Comparison of ENCODE assay signal across 8 cellular contexts in genomic region chr20:31602779-31603441, GRCh38. TPM values are rescaled to one million over a fixed set of nuclear protein-coding genes. Genes with fewer than 3 reads are reported as not detected.
DNase-seq lines count a peak whose midpoint lies in the region; FAIRE-seq and TF ChIP-seq lines count a peak whose summit lies in the region.
"Had no signal": no experiment of that assay in that cellular context is flagged by ENCODE, and none has a peak within 500 bp of the region (broad histone marks: within the 10 kb centered on the region; RNA-seq: fewer than 3 reads in every experiment).

No MANE protein-coding gene starts in this region.

- H3K27me3 Mint-ChIP-seq in activated T-helper 2 cell treated with anti-CD3 and anti-CD28 coated beads, Interferon-gamma antibody, Interleukin-2, Interleukin-4, amounts not matched to agents 10 μg/mL and 5 μg/mL and 100 μg/mL, durations not matched to agents 14 hours and 24 hours and 36 hours (ENCODE audit: low read depth): peaks cover 37% of the 10 kb centered on the region

- DNase-seq in GM13977 (ENCODE audit: low spot score) (peak; percentile 85), H54 (ENCODE audit: insufficient read length, low spot score) (no peak), NOMO-1 (lab: John Stamatoyannopoulos, UW; ENCODE audit: unreplicated experiment in 2 of 2) (peak; percentile 67 to 85), cortex of kidney (lab: John Stamatoyannopoulos, UW) (no peak), NCI-H1048 (lab: John Stamatoyannopoulos, UW) (no peak)
- DNase-seq in activated T-helper 2 cell treated with anti-CD3 and anti-CD28 coated beads, Interferon-gamma antibody, Interleukin-2, Interleukin-4, amounts not matched to agents 10 μg/mL and 5 μg/mL and 100 μg/mL, durations not matched to agents 14 hours and 24 hours and 36 hours (ENCODE audit: low spot score): peak; percentile 43

- intact Hi-C loops in activated T-helper 2 cell treated with anti-CD3 and anti-CD28 coated beads, Interferon-gamma antibody, Interleukin-2, Interleukin-4, amounts not matched to agents 10 μg/mL and 5 μg/mL and 100 μg/mL, durations not matched to agents 14 hours and 24 hours and 36 hours (cut with micrococcal nuclease): no loop called here

- no peak for TF ChIP-seq RAD21 in liver (IDR thresholded peaks at IDR 0.05)

- H3K36me3 Mint-ChIP-seq in activated T-helper 2 cell treated with anti-CD3 and anti-CD28 coated beads, Interferon-gamma antibody, Interleukin-2, Interleukin-4, amounts not matched to agents 10 μg/mL and 5 μg/mL and 100 μg/mL, durations not matched to agents 14 hours and 24 hours and 36 hours (ENCODE audit: low read depth): no peaks in the 10 kb centered on the region

- peak overlapping the region; percentile 17 for H3K4me3 Mint-ChIP-seq in activated T-helper 2 cell treated with anti-CD3 and anti-CD28 coated beads, Interferon-gamma antibody, Interleukin-2, Interleukin-4, amounts not matched to agents 10 μg/mL and 5 μg/mL and 100 μg/mL, durations not matched to agents 14 hours and 24 hours and 36 hours (ENCODE audit: low read depth)

- peak; percentile 33 for FAIRE-seq in H54 (lab: Jason Lieb, UNC)
- FAIRE-seq: colon had no signal

- no peak overlapping the region for H3K4me3 ChIP-seq in liver (ENCODE audit: low read depth in 1 of 3, low read length in 3 of 3)

- no peaks in the 10 kb centered on the region for H3K9me3 Mint-ChIP-seq in activated T-helper 2 cell treated with anti-CD3 and anti-CD28 coated beads, Interferon-gamma antibody, Interleukin-2, Interleukin-4, amounts not matched to agents 10 μg/mL and 5 μg/mL and 100 μg/mL, durations not matched to agents 14 hours and 24 hours and 36 hours

- TF ChIP-seq POLR2A in H54 (IDR thresholded peaks at IDR 0.05; ENCODE audit: low read depth, low read length): no peak

- no peak overlapping the region for H3K9ac ChIP-seq in liver (ENCODE audit: low read depth in 1 of 2, low read length in 2 of 2)

- peaks cover 0 to 1% (median 0%) of the 10 kb centered on the region in 4 donors for H3K36me3 ChIP-seq in liver (ENCODE audit: control insufficient read depth in 4 of 4, insufficient read depth in 3 of 4, low read depth in 1 of 4, low read length in 3 of 4)

- H3K27me3 ChIP-seq in liver (ENCODE audit: control insufficient read depth in 4 of 4, insufficient read depth in 4 of 4, low read length in 3 of 4): no peaks in the 10 kb centered on the region

- H3K27ac Mint-ChIP-seq in activated T-helper 2 cell treated with anti-CD3 and anti-CD28 coated beads, Interferon-gamma antibody, Interleukin-2, Interleukin-4, amounts not matched to agents 10 μg/mL and 5 μg/mL and 100 μg/mL, durations not matched to agents 14 hours and 24 hours and 36 hours: no peak overlapping the region

- peaks cover 0 to 28% (median 14%) of the 10 kb centered on the region in 4 donors for H3K4me1 ChIP-seq in liver (ENCODE audit: control insufficient read depth in 4 of 4, insufficient read depth in 4 of 4, low read length in 3 of 4)

- TF ChIP-seq CTCF in GM13977 (IDR thresholded peaks at IDR 0.05; ENCODE audit: extremely low read depth, insufficient read depth, missing control alignments): no peak
- no peak for TF ChIP-seq CTCF in liver (IDR thresholded peaks at IDR 0.05; ENCODE audit: low read depth, low read length, missing input control)

- H3K27ac ChIP-seq in liver (ENCODE audit: low read depth in 1 of 2, low read length in 2 of 2): peak overlapping the region; percentile 31 to 44

- H3K4me1 Mint-ChIP-seq in activated T-helper 2 cell treated with anti-CD3 and anti-CD28 coated beads, Interferon-gamma antibody, Interleukin-2, Interleukin-4, amounts not matched to agents 10 μg/mL and 5 μg/mL and 100 μg/mL, durations not matched to agents 14 hours and 24 hours and 36 hours (ENCODE audit: low read depth): peaks cover 23% of the 10 kb centered on the region

- H3K9me3 ChIP-seq in liver (ENCODE audit: control insufficient read depth in 4 of 4, low read length in 3 of 4): no peaks in the 10 kb centered on the region

- 77% methylated on average over 17 of the region's 17 CpGs for WGBS in liver

- in situ Hi-C loops in GM13977 (cut with MboI; ENCODE audit: low pct_unique_long_range_greater_than_20kb, low sequenced_read_pairs, unreplicated experiment): no loop called here

TF ChIP-seq in liver, 16 proteins besides CTCF, POLR2A, EP300 and RAD21:
- TF ChIP-seq EGR1 (IDR thresholded peaks at IDR 0.05; ENCODE audit: low read depth in 2 of 2): no peak
- TF ChIP-seq, protein P1, sequence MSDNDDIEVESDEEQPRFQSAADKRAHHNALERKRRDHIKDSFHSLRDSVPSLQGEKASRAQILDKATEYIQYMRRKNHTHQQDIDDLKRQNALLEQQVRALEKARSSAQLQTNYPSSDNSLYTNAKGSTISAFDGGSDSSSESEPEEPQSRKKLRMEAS (IDR thresholded peaks at IDR 0.05): no peak
- TF ChIP-seq SP1 (IDR thresholded peaks at IDR 0.05): no peak
- TF ChIP-seq YY1 (IDR thresholded peaks at IDR 0.05): no peak
- no peak for TF ChIP-seq FOXA2 (IDR thresholded peaks at IDR 0.05)
- TF ChIP-seq TAF1 (conservative IDR thresholded peaks at IDR 0.05): no peak
- no peak for TF ChIP-seq HNF4G (IDR thresholded peaks at IDR 0.05)
- TF ChIP-seq JUND (IDR thresholded peaks at IDR 0.05): no peak
- no peak for TF ChIP-seq FOXA1 (IDR thresholded peaks at IDR 0.05)
- TF ChIP-seq HNF4A (conservative IDR thresholded peaks at IDR 0.05): no peak
- no peak for TF ChIP-seq NR2F2 (IDR thresholded peaks at IDR 0.05)
- TF ChIP-seq, protein P2, sequence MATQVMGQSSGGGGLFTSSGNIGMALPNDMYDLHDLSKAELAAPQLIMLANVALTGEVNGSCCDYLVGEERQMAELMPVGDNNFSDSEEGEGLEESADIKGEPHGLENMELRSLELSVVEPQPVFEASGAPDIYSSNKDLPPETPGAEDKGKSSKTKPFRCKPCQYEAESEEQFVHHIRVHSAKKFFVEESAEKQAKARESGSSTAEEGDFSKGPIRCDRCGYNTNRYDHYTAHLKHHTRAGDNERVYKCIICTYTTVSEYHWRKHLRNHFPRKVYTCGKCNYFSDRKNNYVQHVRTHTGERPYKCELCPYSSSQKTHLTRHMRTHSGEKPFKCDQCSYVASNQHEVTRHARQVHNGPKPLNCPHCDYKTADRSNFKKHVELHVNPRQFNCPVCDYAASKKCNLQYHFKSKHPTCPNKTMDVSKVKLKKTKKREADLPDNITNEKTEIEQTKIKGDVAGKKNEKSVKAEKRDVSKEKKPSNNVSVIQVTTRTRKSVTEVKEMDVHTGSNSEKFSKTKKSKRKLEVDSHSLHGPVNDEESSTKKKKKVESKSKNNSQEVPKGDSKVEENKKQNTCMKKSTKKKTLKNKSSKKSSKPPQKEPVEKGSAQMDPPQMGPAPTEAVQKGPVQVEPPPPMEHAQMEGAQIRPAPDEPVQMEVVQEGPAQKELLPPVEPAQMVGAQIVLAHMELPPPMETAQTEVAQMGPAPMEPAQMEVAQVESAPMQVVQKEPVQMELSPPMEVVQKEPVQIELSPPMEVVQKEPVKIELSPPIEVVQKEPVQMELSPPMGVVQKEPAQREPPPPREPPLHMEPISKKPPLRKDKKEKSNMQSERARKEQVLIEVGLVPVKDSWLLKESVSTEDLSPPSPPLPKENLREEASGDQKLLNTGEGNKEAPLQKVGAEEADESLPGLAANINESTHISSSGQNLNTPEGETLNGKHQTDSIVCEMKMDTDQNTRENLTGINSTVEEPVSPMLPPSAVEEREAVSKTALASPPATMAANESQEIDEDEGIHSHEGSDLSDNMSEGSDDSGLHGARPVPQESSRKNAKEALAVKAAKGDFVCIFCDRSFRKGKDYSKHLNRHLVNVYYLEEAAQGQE (IDR thresholded peaks at IDR 0.05): no peak
- TF ChIP-seq, protein P3, sequence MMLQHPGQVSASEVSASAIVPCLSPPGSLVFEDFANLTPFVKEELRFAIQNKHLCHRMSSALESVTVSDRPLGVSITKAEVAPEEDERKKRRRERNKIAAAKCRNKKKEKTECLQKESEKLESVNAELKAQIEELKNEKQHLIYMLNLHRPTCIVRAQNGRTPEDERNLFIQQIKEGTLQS (IDR thresholded peaks at IDR 0.05): no peak
- TF ChIP-seq, protein P4, sequence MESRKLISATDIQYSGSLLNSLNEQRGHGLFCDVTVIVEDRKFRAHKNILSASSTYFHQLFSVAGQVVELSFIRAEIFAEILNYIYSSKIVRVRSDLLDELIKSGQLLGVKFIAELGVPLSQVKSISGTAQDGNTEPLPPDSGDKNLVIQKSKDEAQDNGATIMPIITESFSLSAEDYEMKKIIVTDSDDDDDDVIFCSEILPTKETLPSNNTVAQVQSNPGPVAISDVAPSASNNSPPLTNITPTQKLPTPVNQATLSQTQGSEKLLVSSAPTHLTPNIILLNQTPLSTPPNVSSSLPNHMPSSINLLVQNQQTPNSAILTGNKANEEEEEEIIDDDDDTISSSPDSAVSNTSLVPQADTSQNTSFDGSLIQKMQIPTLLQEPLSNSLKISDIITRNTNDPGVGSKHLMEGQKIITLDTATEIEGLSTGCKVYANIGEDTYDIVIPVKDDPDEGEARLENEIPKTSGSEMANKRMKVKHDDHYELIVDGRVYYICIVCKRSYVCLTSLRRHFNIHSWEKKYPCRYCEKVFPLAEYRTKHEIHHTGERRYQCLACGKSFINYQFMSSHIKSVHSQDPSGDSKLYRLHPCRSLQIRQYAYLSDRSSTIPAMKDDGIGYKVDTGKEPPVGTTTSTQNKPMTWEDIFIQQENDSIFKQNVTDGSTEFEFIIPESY (IDR thresholded peaks at IDR 0.05): no peak
- no peak for TF ChIP-seq GABPA (IDR thresholded peaks at IDR 0.05 in 1 of 2, conservative IDR thresholded peaks at IDR 0.05 in 1 of 2)

RNA-seq across cellular contexts. Expression of gene ID1, which starts 2.2 kb away (rescaled TPM):
- total RNA-seq in activated T-helper 2 cell treated with anti-CD3 and anti-CD28 coated beads, Interferon-gamma antibody, Interleukin-2, Interleukin-4, amounts not matched to agents 10 μg/mL and 5 μg/mL and 100 μg/mL, durations not matched to agents 14 hours and 24 hours and 36 hours: 1.5 and 2.1 TPM in 2 replicates
- total RNA-seq in liver: 100 to 1,000 TPM in 1 of 2 donors, 10 to 100 TPM in 1; 46.4 to 117 TPM
- polyA plus RNA-seq in liver: 10 to 100 TPM; 33.9 to 96.1 TPM

RNA-seq across cellular contexts. Expression of gene COX4I2, which starts 34.8 kb away (rescaled TPM):
- total RNA-seq in activated T-helper 2 cell treated with anti-CD3 and anti-CD28 coated beads, Interferon-gamma antibody, Interleukin-2, Interleukin-4, amounts not matched to agents 10 μg/mL and 5 μg/mL and 100 μg/mL, durations not matched to agents 14 hours and 24 hours and 36 hours: not detected in 2 replicates
- under 1 TPM in 1 of 2 donors, not detected in 1; 0.59 TPM for total RNA-seq in liver
- under 1 TPM; 0.35 to 0.81 TPM for polyA plus RNA-seq in liver

Comparison
In these comparisons a context has a peak if more than half of its experiments do, and no peak if none do; other contexts are left out.
1. DNase-seq: peak in GM13977 (single experiment), NOMO-1 (2 of 2) and activated T-helper 2 cell treated with anti-CD3 and anti-CD28 coated beads, Interferon-gamma antibody, Interleukin-2, Interleukin-4, amounts not matched to agents 10 μg/mL and 5 μg/mL and 100 μg/mL, durations not matched to agents 14 hours and 24 hours and 36 hours (single experiment); none in H54 (single experiment), cortex of kidney (single experiment) and NCI-H1048 (single experiment).
2. RNA of gene ID1, which starts 2.2 kb away (total RNA-seq): 46.4 to 117 TPM in liver; 1.5 to 2.1 TPM in activated T-helper 2 cell treated with anti-CD3 and anti-CD28 coated beads, Interferon-gamma antibody, Interleukin-2, Interleukin-4, amounts not matched to agents 10 μg/mL and 5 μg/mL and 100 μg/mL, durations not matched to agents 14 hours and 24 hours and 36 hours; every median in the first group is over 10 times any median in the second.